8 cellular contexts compared by ENCODE assay signal in the genomic region with DNA sequence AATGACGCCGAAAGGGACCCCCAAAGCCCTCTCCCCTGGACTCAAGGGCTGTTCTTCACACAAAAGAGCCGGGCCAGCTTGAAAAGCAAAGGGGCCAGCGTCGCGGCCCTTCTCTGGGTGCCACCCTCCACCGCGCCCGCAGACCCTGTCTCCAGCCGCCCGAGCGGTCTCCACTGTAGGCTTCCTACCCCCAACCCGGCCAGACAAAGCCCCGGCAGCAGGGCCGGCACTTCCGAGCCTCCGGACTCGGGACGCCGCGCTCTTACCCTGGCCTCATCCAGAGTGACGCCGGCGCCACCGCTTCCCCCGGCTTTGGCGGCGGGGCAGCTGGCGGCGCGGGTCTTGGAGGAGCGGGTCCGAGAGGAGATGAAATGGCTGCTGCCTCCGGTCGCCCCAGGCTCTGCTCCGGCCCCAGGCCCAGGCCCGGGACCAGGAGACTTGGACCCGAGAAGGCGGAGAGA. TPM values are rescaled to one million over a fixed set of nuclear protein-coding genes. Genes with fewer than 3 reads are reported as not detected.
DNase-seq lines count a peak whose midpoint lies in the region; ATAC-seq and TF ChIP-seq lines count a peak whose summit lies in the region.

No MANE protein-coding gene starts in this region.

- no peaks in the 10 kb centered on the region for H3K27me3 Mint-ChIP-seq in T-helper 17 cell

- TF ChIP-seq POLR2A in stomach (IDR thresholded peaks at IDR 0.05), result no peak

- DNase-seq in GM19238 (ENCODE audit: insufficient read length, low spot score), result peak; percentile 15
- peak in 1 of 3 donors; percentile 21 for DNase-seq in T-helper 17 cell
- peak; percentile 45 for DNase-seq in colonic mucosa
- peak; percentile 71 for DNase-seq in lower lobe of right lung
- peak; percentile 43 for DNase-seq in stomach
- no peak for DNase-seq in Kasumi-1 (lab: John Stamatoyannopoulos, UW)

- ATAC-seq in HG03280 (IDR thresholded peaks at IDR 0.05; ENCODE audit: unreplicated experiment), result peak; percentile 24
- ATAC-seq in T-helper 17 cell, result no peak
- peak; percentile 63 to 64 for ATAC-seq in lower lobe of right lung

- H3K36me3 ChIP-seq in BLaER1 (peaks cover 6% of the 10 kb centered on the region), colonic mucosa (no peaks in the 10 kb centered on the region), lower lobe of right lung (no peaks in the 10 kb centered on the region), stomach (peaks cover 0 to 6% (median 3%) of the 10 kb centered on the region in 4 donors)

- peaks cover 46% of the 10 kb centered on the region for H4K20me1 ChIP-seq in BLaER1

- TF ChIP-seq CTCF in colonic mucosa (IDR thresholded peaks at IDR 0.05) (no peak), lower lobe of right lung (IDR thresholded peaks at IDR 0.05) (no peak), stomach (IDR thresholded peaks at IDR 0.05) (no peak)

- peaks cover 45% of the 10 kb centered on the region for H3K4me1 ChIP-seq in BLaER1
- peaks cover 8% of the 10 kb centered on the region for H3K4me1 ChIP-seq in colonic mucosa
- peaks cover 35% of the 10 kb centered on the region for H3K4me1 ChIP-seq in lower lobe of right lung
- H3K4me1 ChIP-seq in stomach, result peaks cover 22 to 62% (median 40%) of the 10 kb centered on the region in 4 donors

- peak overlapping the region; percentile 98 for H3K4me3 ChIP-seq in BLaER1
- H3K4me3 ChIP-seq in colonic mucosa, result peak overlapping the region; percentile 92
- H3K4me3 ChIP-seq in lower lobe of right lung, result peak overlapping the region; percentile 91
- peak overlapping the region; percentile 78 to 90 (median 84) for H3K4me3 ChIP-seq in stomach

- TF ChIP-seq EP300 in stomach (IDR thresholded peaks at IDR 0.05), result no peak

- H3K9me3 ChIP-seq in BLaER1, result no peaks in the 10 kb centered on the region
- H3K9me3 ChIP-seq in T-helper 17 cell (ENCODE audit: control insufficient read depth, low read length, poor library complexity, severe bottlenecking), result no peaks in the 10 kb centered on the region
- H3K9me3 ChIP-seq in colonic mucosa, result no peaks in the 10 kb centered on the region
- H3K9me3 ChIP-seq in lower lobe of right lung, result no peaks in the 10 kb centered on the region
- no peaks in the 10 kb centered on the region for H3K9me3 ChIP-seq in stomach

- peak overlapping the region; percentile 98 for H3K27ac Mint-ChIP-seq in T-helper 17 cell

- H3K4me2 ChIP-seq in BLaER1, result peak overlapping the region; percentile 89

- peak overlapping the region; percentile 100 for H3K9ac ChIP-seq in BLaER1
- H3K9ac ChIP-seq in colonic mucosa (ENCODE audit: low read depth in 2 of 2, low read length in 2 of 2), result peak overlapping the region; percentile 90 to 94

- peaks cover 8% of the 10 kb centered on the region for H3K36me3 Mint-ChIP-seq in T-helper 17 cell (ENCODE audit: low read depth)

- intact Hi-C loops in colonic mucosa (cut with DNase I) (no loop called here), lower lobe of right lung (cut with DNase I) (no loop called here), stomach (cut with DNase I; ENCODE audit: low total_unique reads) (loop anchor here (10.0 kb wide), 1 partner anchor 148 kb away; a partner anchor contains a TSS)

- 0 to 1% (median 0%) methylated on average over 25 to 39 of the region's 39 CpGs for WGBS in stomach, 5 donors

- peak overlapping the region; percentile 97 for H3K4me3 Mint-ChIP-seq in T-helper 17 cell

- H3K4me1 Mint-ChIP-seq in T-helper 17 cell, result peaks cover 38% of the 10 kb centered on the region

- H3K27ac ChIP-seq in BLaER1 (peak overlapping the region; percentile 99), colonic mucosa (peak overlapping the region; percentile 99), lower lobe of right lung (peak overlapping the region; percentile 97), stomach (peak overlapping the region; percentile 93 to 100 (median 98))

- no peaks in the 10 kb centered on the region for H3K27me3 ChIP-seq in BLaER1
- H3K27me3 ChIP-seq in colonic mucosa, result no peaks in the 10 kb centered on the region
- H3K27me3 ChIP-seq in lower lobe of right lung (ENCODE audit: low read depth), result no peaks in the 10 kb centered on the region
- H3K27me3 ChIP-seq in stomach, result no peaks in the 10 kb centered on the region

RNA-seq across cellular contexts. Expression of a gene that starts 0.6 kb away (rescaled TPM):
- total RNA-seq in T-helper 17 cell, result 10 to 100 TPM; 48.3 to 52.3 TPM
- total RNA-seq in colonic mucosa, result 10 to 100 TPM; 19.2 to 21.7 TPM
- 24.3 TPM for total RNA-seq in lower lobe of right lung
- 10 to 100 TPM; 13.4 to 67.0 (median 42.6) TPM for total RNA-seq in stomach
- 1 to 10 TPM; 2.0 to 4.3 (median 2.2) TPM for polyA plus RNA-seq in stomach

RNA-seq across cellular contexts. Expression of a gene that starts 13.9 kb away (rescaled TPM):
- total RNA-seq in T-helper 17 cell (10 to 100 TPM; 12.0 to 13.9 TPM), colonic mucosa (10 to 100 TPM in 1 of 2 donors, 1 to 10 TPM in 1; 10.0 to 17.3 TPM), lower lobe of right lung (14.1 TPM), stomach (10 to 100 TPM in 3 of 5 donors, 1 to 10 TPM in 2; 3.6 to 53.6 (median 11.1) TPM)
- polyA plus RNA-seq in stomach, result 1 to 10 TPM; 4.4 to 8.9 (median 6.4) TPM

Comparison
In these comparisons a context has a peak if more than half of its experiments do, and no peak if none do; other contexts are left out.
1. DNase-seq: peak in GM19238 (single experiment), colonic mucosa (single experiment), lower lobe of right lung (single experiment) and stomach (single experiment); none in Kasumi-1 (0 of 2).
2. Peak in every context shown above with its lines, with median percentiles within 50 percentile points of each other: H3K27ac ChIP-seq and H3K4me3 ChIP-seq.